ENCODE assay signal across 8 cellular contexts in genomic region chr5:69024241-69024651, GRCh38.
DNase-seq lines count a peak whose midpoint lies in the region; FAIRE-seq and TF ChIP-seq lines count a peak whose summit lies in the region.

No MANE protein-coding gene starts in this region.

- no peak overlapping the region for H3K27ac ChIP-seq in kidney (ENCODE audit: low read depth in 2 of 2, low read length in 2 of 2)

- peak; percentile 59 to 61 for DNase-seq in AML-193 (lab: John Stamatoyannopoulos, UW)
- peak; percentile 30 for DNase-seq in NCI-H460 (ENCODE audit: extremely low read depth, low read depth)
- DNase-seq in astrocyte of the cerebellum (ENCODE audit: low read depth), result no peak
- DNase-seq in kidney, result no peak
- no peak for DNase-seq in MG63
- DNase-seq in DMS114 treated with DMSO at 0.1 percent for 48 hours (lab: John Stamatoyannopoulos, UW; ENCODE audit: unreplicated experiment), result no peak
- DNase-seq in activated T-cell treated with anti-CD3 and anti-CD28 coated beads, Interleukin-2, amount 50 U/mL, for 48 hours, result no peak

- H3K9ac ChIP-seq in kidney (ENCODE audit: low read length in 2 of 2), result no peak overlapping the region

- H3K27me3 ChIP-seq in MG63, result peaks cover 3% of the 10 kb centered on the region; the same call in 1 of the 2 replicates

- no peak overlapping the region for H3K4me3 ChIP-seq in astrocyte of the cerebellum (ENCODE audit: low read depth, low read length)
- no peak overlapping the region for H3K4me3 ChIP-seq in kidney (ENCODE audit: low read length in 2 of 2)
- H3K4me3 ChIP-seq in MG63, result no peak overlapping the region

- H3K36me3 ChIP-seq in kidney (ENCODE audit: control insufficient read depth in 1 of 2, insufficient read depth in 2 of 2, low read length in 2 of 2) (no peaks in the 10 kb centered on the region), MG63 (no peaks in the 10 kb centered on the region)

- H3K4me1 ChIP-seq in kidney (ENCODE audit: control insufficient read depth in 1 of 2, insufficient read depth in 1 of 2, low read depth in 1 of 2, low read length in 2 of 2), result no peaks in the 10 kb centered on the region

- FAIRE-seq in kidney (lab: Jason Lieb, UNC), result no peak

- TF ChIP-seq CTCF in GM12872 (IDR thresholded peaks at IDR 0.05; ENCODE audit: insufficient read depth, low read depth, low read length) (peak; percentile 68), astrocyte of the cerebellum (IDR thresholded peaks at IDR 0.05; ENCODE audit: low read depth, low read length, missing control alignments) (peak; percentile 34), kidney (IDR thresholded peaks at IDR 0.05; ENCODE audit: borderline replicate concordance, extremely low read depth, insufficient read depth) (peak; percentile 25)

- in situ Hi-C loops in astrocyte of the cerebellum (cut with HindIII; ENCODE audit: low sequenced_read_pairs), result no loop called here

- H3K9me3 ChIP-seq in kidney (ENCODE audit: control insufficient read depth in 1 of 2, low read length in 2 of 2) (no peaks in the 10 kb centered on the region), MG63 (no peaks in the 10 kb centered on the region)

- intact Hi-C loops in kidney (cut with DNase I), result no loop called here

Comparison
In these comparisons a context has a peak if more than half of its experiments do, and no peak if none do; other contexts are left out.
1. DNase-seq: peak in AML-193 (2 of 2) and NCI-H460 (single experiment); none in astrocyte of the cerebellum (single experiment), kidney (single experiment), MG63 (single experiment), DMS114 treated with DMSO at 0.1 percent for 48 hours (single experiment) and activated T-cell treated with anti-CD3 and anti-CD28 coated beads, Interleukin-2, amount 50 U/mL, for 48 hours (0 of 2).
2. Peak in every context shown above with its lines, with median percentiles within 50 percentile points of each other: CTCF ChIP-seq.